ENCODE assay signal across 13 cellular contexts in genomic region chr6:2230659-2231277, GRCh38. TPM values are rescaled to one million over a fixed set of nuclear protein-coding genes. Genes with fewer than 3 reads are reported as not detected.
DNase-seq lines count a peak whose midpoint lies in the region; ATAC-seq, FAIRE-seq and TF ChIP-seq lines count a peak whose summit lies in the region.
"Had no signal": no experiment of that assay in that cellular context is flagged by ENCODE, and none has a peak within 500 bp of the region (broad histone marks: within the 10 kb centered on the region; RNA-seq: fewer than 3 reads in every experiment).

No MANE protein-coding gene starts in this region.

- no peak for TF ChIP-seq POLR2A in GM12891 (IDR thresholded peaks at IDR 0.05; ENCODE audit: low read depth, low read length)

- peak; percentile 56 for FAIRE-seq in GM12891 (lab: Jason Lieb, UNC)

- H3K27ac ChIP-seq in ascending aorta = peak overlapping the region; percentile 57 to 61
- H3K27ac ChIP-seq in effector memory CD4-positive, alpha-beta T cell (ENCODE audit: insufficient read depth, low read length, poor library complexity, severe bottlenecking) = no peak overlapping the region

- ATAC-seq in GM19438 (IDR thresholded peaks at IDR 0.05; ENCODE audit: low read depth, unreplicated experiment) (peak; percentile 71), HG02981 (IDR thresholded peaks at IDR 0.05; ENCODE audit: unreplicated experiment) (peak; percentile 53), GM18909 (IDR thresholded peaks at IDR 0.05; ENCODE audit: poor library complexity, unreplicated experiment) (no peak)
- ATAC-seq: activated CD8-positive, alpha-beta memory T cell treated with anti-CD3 and anti-CD28 coated beads, Interleukin-2, amount 10 ng/mL, durations not matched to agents 7 days and 5 days had no signal

- H3K27me3 ChIP-seq in ascending aorta = no peaks in the 10 kb centered on the region
- H3K27me3 ChIP-seq in effector memory CD4-positive, alpha-beta T cell (replicated peaks; ENCODE audit: control insufficient read depth, insufficient read depth, low read length, poor library complexity, severe bottlenecking) = no peaks in the 10 kb centered on the region

- intact Hi-C loops in ascending aorta (cut with DNase I) = no loop called here

- no peak for DNase-seq in GM12891 (ENCODE audit: insufficient read length, low spot score)
- DNase-seq in ascending aorta (ENCODE audit: low spot score in 2 of 2) = no peak
- DNase-seq in kidney tubule cell (ENCODE audit: low spot score) = no peak
- no peak for DNase-seq in SK-N-DZ (ENCODE audit: low spot score)
- DNase-seq in effector memory CD4-positive, alpha-beta T cell = no peak
- DNase-seq: activated CD8-positive, alpha-beta memory T cell treated with anti-CD3 and anti-CD28 coated beads, Interleukin-2, amount 10 ng/mL, durations not matched to agents 7 days and 5 days; NCI-H1105; NCI-H510A; stimulated activated CD4-positive, alpha-beta T cell treated with anti-CD3 and anti-CD28 coated beads, Interleukin-2, amount 100 ng/mL, for 24 hours; stimulated activated naive CD4-positive, alpha-beta T cell had no signal

- H3K9me3 ChIP-seq in ascending aorta = no peaks in the 10 kb centered on the region
- no peaks in the 10 kb centered on the region for H3K9me3 ChIP-seq in effector memory CD4-positive, alpha-beta T cell (ENCODE audit: control insufficient read depth, low read length)

- no peaks in the 10 kb centered on the region for H3K36me3 ChIP-seq in ascending aorta
- no peaks in the 10 kb centered on the region for H3K36me3 ChIP-seq in effector memory CD4-positive, alpha-beta T cell (ENCODE audit: control insufficient read depth, insufficient read depth, low read length)

- TF ChIP-seq CTCF in ascending aorta (IDR thresholded peaks at IDR 0.05) = no peak

- H3K4me3 ChIP-seq in ascending aorta = no peak overlapping the region
- H3K4me3 ChIP-seq in effector memory CD4-positive, alpha-beta T cell (ENCODE audit: insufficient read depth, low read depth, low read length, poor library complexity, severe bottlenecking) = no peak overlapping the region

- peaks cover 3 to 13% of the 10 kb centered on the region in 2 donors for H3K4me1 ChIP-seq in ascending aorta
- H3K4me1 ChIP-seq in effector memory CD4-positive, alpha-beta T cell (ENCODE audit: control insufficient read depth, insufficient read depth, low read length, poor library complexity, severe bottlenecking) = no peaks in the 10 kb centered on the region

TF ChIP-seq in GM12891, 5 proteins besides CTCF, POLR2A, EP300 and RAD21:
- TF ChIP-seq POU2F2 (IDR thresholded peaks at IDR 0.05; ENCODE audit: low read depth, low read length) (0 out of 2 replicates have a peak, but pooled peaks have one; percentile 14), TAF1 (IDR thresholded peaks at IDR 0.05; ENCODE audit: low read depth, low read length) (no peak), SPI1 (IDR thresholded peaks at IDR 0.05; ENCODE audit: low read depth, low read length) (no peak), PAX5 (IDR thresholded peaks at IDR 0.05; ENCODE audit: insufficient read depth, low read length, severe bottlenecking) (no peak), POLR2AphosphoS5 (IDR thresholded peaks at IDR 0.05; ENCODE audit: low read depth, low read length) (no peak)

RNA-seq across cellular contexts. Expression of gene GMDS, which starts 14.6 kb away (rescaled TPM):
- 21.1 TPM for polyA plus RNA-seq in GM12891 (2012; ENCODE audit: low read depth, missing spikeins)
- total RNA-seq in ascending aorta = 19.9 TPM
- polyA plus RNA-seq in SK-N-DZ (2014; cell fraction: cytosol; rRNA removed) = 12.0 and 14.9 TPM in 2 replicates
- polyA plus RNA-seq in SK-N-DZ (2014; cell fraction: nucleus; rRNA removed) = 2.5 and 3.8 TPM in 2 replicates
